In genomic region chr7:100673302-100673941, GRCh38 we compare ENCODE assay signal across 1 cellular context.
TF ChIP-seq lines count a peak whose summit lies in the region.

Gene GNB2 (plus strand): TSS chr7:100673740. CDS start chr7:100676266, 2,526 bp downstream.

TF ChIP-seq in GM23338, 12 proteins besides CTCF, POLR2A, EP300 and RAD21 (continued from another document):
- TF ChIP-seq ZNF462 (CRISPR knock-in tag; IDR thresholded peaks at IDR 0.05) (no peak), JUNB (IDR thresholded peaks at IDR 0.05; ENCODE audit: unreplicated experiment) (no peak), NANOG (IDR thresholded peaks at IDR 0.05; ENCODE audit: borderline replicate concordance) (no peak), POLR2AphosphoS5 (IDR thresholded peaks at IDR 0.05; ENCODE audit: low read depth) (peak; percentile 72), ZNF331 (CRISPR knock-in tag; IDR thresholded peaks at IDR 0.05; ENCODE audit: low read depth) (no peak), CREB1 (CRISPR knock-in tag; IDR thresholded peaks at IDR 0.05; ENCODE audit: low read depth) (peak; percentile 91), ETS1 (IDR thresholded peaks at IDR 0.05) (no peak), EZH2 (IDR thresholded peaks at IDR 0.05; ENCODE audit: low read depth, unreplicated experiment) (no peak), STAT1 (IDR thresholded peaks at IDR 0.05; ENCODE audit: unreplicated experiment) (no peak), EZH2phosphoT487 (IDR thresholded peaks at IDR 0.05; ENCODE audit: unreplicated experiment) (no peak)
